ENCODE assay signal across 9 cellular contexts in genomic region chr10:32982293-32982709, GRCh38. TPM values are rescaled to one million over a fixed set of nuclear protein-coding genes. Genes with fewer than 3 reads are reported as not detected.
DNase-seq lines count a peak whose midpoint lies in the region; ATAC-seq and TF ChIP-seq lines count a peak whose summit lies in the region.
"Had no signal": no experiment of that assay in that cellular context is flagged by ENCODE, and none has a peak within 500 bp of the region (broad histone marks: within the 10 kb centered on the region; RNA-seq: fewer than 3 reads in every experiment).

No MANE protein-coding gene starts in this region.

- no peak overlapping the region for H2AFZ ChIP-seq in smooth muscle cell (ENCODE audit: low read depth)

- no peaks in the 10 kb centered on the region for H3K79me2 ChIP-seq in smooth muscle cell (ENCODE audit: low read depth)

- H4K20me1 ChIP-seq in smooth muscle cell (ENCODE audit: low read depth), result no peaks in the 10 kb centered on the region

- H3K27ac ChIP-seq in HL-60 (replicated peaks), result 0 out of 2 replicates have a peak overlapping the region, but pooled peaks have one; percentile 23
- H3K27ac ChIP-seq in smooth muscle cell (ENCODE audit: low read depth), result peak overlapping the region; percentile 100
- no peak overlapping the region for H3K27ac ChIP-seq in aorta (ENCODE audit: low read depth in 1 of 2, low read length in 2 of 2)

- intact Hi-C loops in aorta (cut with DNase I), result no loop called here

- DNase-seq in HL-60 (ENCODE audit: low read depth in 1 of 2, low spot score in 1 of 2) (no peak), amniotic epithelial cell (ENCODE audit: low read depth) (peak; percentile 90), iris pigment epithelial cell (ENCODE audit: low read depth) (peak; percentile 91), smooth muscle cell (lab: John Stamatoyannopoulos, UW; ENCODE audit: unreplicated experiment) (no peak), aorta (no peak), NCI-H510A (lab: John Stamatoyannopoulos, UW) (no peak), DMS114 treated with DMSO at 0.1 percent for 48 hours (lab: John Stamatoyannopoulos, UW; ENCODE audit: unreplicated experiment) (no peak)

- H3K4me2 ChIP-seq in smooth muscle cell, result peak overlapping the region; percentile 87

- no peaks in the 10 kb centered on the region for H3K36me3 ChIP-seq in smooth muscle cell (ENCODE audit: low read depth)
- no peaks in the 10 kb centered on the region for H3K36me3 ChIP-seq in aorta (ENCODE audit: control insufficient read depth in 1 of 2, insufficient read depth in 2 of 2, low read length in 1 of 2)

- H3K4me1 ChIP-seq in smooth muscle cell (ENCODE audit: low read depth) (peaks cover 40% of the 10 kb centered on the region), aorta (ENCODE audit: control insufficient read depth in 1 of 2, insufficient read depth in 2 of 2, low read length in 2 of 2) (no peaks in the 10 kb centered on the region)

- TF ChIP-seq CTCF in HL-60 (IDR thresholded peaks at IDR 0.05; ENCODE audit: insufficient read depth, low read length) (no peak), smooth muscle cell (IDR thresholded peaks at IDR 0.05; ENCODE audit: borderline replicate concordance, insufficient read depth, poor library complexity, severe bottlenecking) (no peak)

- no peaks in the 10 kb centered on the region for H3K27me3 ChIP-seq in HL-60 (ENCODE audit: insufficient read depth, poor library complexity, severe bottlenecking)
- no peaks in the 10 kb centered on the region for H3K27me3 ChIP-seq in smooth muscle cell (ENCODE audit: low read depth)
- H3K27me3 ChIP-seq in aorta (ENCODE audit: control insufficient read depth in 1 of 2, insufficient read depth in 2 of 2, low read length in 1 of 2), result no peaks in the 10 kb centered on the region

- ATAC-seq in aorta (ENCODE audit: low FRiP score) (no peak), HG02678 (IDR thresholded peaks at IDR 0.05; ENCODE audit: unreplicated experiment) (no peak)

- H3K9me3 ChIP-seq in smooth muscle cell (replicated peaks; ENCODE audit: low read depth), result no peaks in the 10 kb centered on the region
- no peaks in the 10 kb centered on the region for H3K9me3 ChIP-seq in aorta (ENCODE audit: control insufficient read depth, low read length)
- H3K9me3 ChIP-seq: mucosa of descending colon had no signal

- peaks cover 38% of the 10 kb centered on the region for H3F3A ChIP-seq in smooth muscle cell (ENCODE audit: low read depth)

- H3K9ac ChIP-seq in smooth muscle cell (ENCODE audit: low read depth), result peak overlapping the region; percentile 97

- H3K4me3 ChIP-seq in HL-60 (replicated peaks; ENCODE audit: insufficient read depth, low read length) (no peak overlapping the region), smooth muscle cell (peak overlapping the region; percentile 2), aorta (ENCODE audit: low read length in 2 of 2) (no peak overlapping the region)
- H3K4me3 ChIP-seq: mucosa of descending colon had no signal

- WGBS in smooth muscle cell (ENCODE audit: low lambda C conversion rate), result 24% methylated on average over 9 of the region's 9 CpGs
- WGBS in aorta, 2 donors, result 73 to 82% methylated on average over 9 of the region's 9 CpGs

RNA-seq across cellular contexts. Expression of gene ITGB1, which starts 24.3 kb away (rescaled TPM):
- total RNA-seq in smooth muscle cell, result 2,267 and 2,867 TPM in 2 replicates
- polyA plus RNA-seq in smooth muscle cell, result 674 and 859 TPM in 2 replicates
- 1,000 to 10,000 TPM in 1 of 2 donors, 100 to 1,000 TPM in 1; 870 to 1,426 TPM for total RNA-seq in aorta
- polyA plus RNA-seq in aorta, result 100 to 1,000 TPM; 678 to 697 TPM

Comparison
In these comparisons a context has a peak if more than half of its experiments do, and no peak if none do; other contexts are left out.
1. DNase-seq: peak in amniotic epithelial cell (single experiment) and iris pigment epithelial cell (single experiment); none in HL-60 (0 of 2), smooth muscle cell (single experiment), aorta (0 of 2), NCI-H510A (single experiment) and DMS114 treated with DMSO at 0.1 percent for 48 hours (single experiment).
2. H3K27ac ChIP-seq: peak in HL-60 (single experiment) and smooth muscle cell (single experiment); none in aorta (0 of 2).